In the genomic region with DNA sequence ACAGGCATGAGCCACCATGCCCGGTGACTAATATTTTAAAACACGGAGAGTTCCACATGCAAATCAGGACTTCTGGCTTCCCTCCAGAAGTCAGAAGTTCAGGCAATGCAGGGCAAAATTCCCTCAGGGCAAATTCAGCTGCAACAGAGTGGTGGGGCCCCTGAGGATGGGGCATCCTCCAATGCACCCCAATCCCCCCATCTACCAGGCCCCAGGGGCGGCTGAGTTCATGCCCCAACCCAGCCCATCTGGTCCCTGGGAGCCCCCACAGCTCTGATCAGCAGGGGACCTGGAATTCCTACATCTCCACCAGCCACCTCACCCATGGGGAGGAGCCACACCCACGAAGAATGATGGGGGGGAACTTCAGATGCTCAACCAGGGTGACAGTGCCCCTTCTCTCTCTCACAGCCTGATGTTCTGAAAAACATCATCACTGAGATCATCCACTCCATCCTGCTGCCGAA, we compare ENCODE assay signal across 1 cellular context.
TF ChIP-seq lines count a peak whose summit lies in the region.

No MANE protein-coding gene starts in this region.

TF ChIP-seq in WTC11, 78 proteins besides CTCF, POLR2A, EP300 and RAD21 (continued from another document):
- TF ChIP-seq, protein P1, sequence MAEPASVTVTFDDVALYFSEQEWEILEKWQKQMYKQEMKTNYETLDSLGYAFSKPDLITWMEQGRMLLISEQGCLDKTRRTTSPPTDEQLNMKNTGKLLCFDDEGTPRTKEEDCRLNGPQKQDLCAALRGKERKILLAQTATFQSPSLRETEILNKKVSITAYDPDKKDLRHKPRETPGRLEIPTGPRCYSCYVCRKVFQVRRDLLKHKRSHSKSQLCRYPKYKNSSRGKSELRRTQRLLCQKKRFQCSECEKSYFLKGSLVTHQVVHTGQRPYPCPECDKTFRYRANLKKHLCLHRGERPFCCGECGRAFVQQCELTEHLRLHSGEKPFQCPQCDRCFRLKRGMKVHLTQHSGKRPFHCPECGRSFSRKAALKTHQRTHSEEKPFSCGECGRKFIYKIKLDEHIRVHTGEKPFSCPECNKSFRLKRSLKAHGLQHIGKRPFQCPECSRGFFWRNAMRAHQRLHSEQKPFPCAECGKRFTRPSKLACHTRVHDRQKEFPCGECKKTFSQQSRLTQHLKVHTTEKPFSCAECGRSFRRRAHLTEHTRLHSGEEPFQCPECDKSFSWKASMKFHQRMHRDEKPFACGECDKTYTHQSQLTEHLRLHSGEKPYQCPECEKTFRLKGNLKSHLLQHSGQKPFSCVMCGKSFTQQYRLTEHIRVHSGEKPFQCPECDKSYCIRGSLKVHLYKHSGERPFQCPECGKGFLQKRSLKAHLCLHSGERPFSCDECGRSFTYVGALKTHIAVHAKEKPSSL (CRISPR knock-in tag; conservative IDR thresholded peaks at IDR 0.05) = no peak
- TF ChIP-seq CREM (CRISPR knock-in tag; IDR thresholded peaks at IDR 0.05) = no peak
- no peak for TF ChIP-seq FOXK1 (CRISPR knock-in tag; IDR thresholded peaks at IDR 0.05)
- no peak for TF ChIP-seq JUN (CRISPR knock-in tag; IDR thresholded peaks at IDR 0.05)
- TF ChIP-seq, protein P2, sequence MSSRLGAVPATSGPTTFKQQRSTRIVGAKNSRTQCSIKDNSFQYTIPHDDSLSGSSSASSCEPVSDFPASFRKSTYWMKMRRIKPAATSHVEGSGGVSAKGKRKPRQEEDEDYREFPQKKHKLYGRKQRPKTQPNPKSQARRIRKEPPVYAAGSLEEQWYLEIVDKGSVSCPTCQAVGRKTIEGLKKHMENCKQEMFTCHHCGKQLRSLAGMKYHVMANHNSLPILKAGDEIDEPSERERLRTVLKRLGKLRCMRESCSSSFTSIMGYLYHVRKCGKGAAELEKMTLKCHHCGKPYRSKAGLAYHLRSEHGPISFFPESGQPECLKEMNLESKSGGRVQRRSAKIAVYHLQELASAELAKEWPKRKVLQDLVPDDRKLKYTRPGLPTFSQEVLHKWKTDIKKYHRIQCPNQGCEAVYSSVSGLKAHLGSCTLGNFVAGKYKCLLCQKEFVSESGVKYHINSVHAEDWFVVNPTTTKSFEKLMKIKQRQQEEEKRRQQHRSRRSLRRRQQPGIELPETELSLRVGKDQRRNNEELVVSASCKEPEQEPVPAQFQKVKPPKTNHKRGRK (CRISPR knock-in tag; IDR thresholded peaks at IDR 0.05; ENCODE audit: borderline replicate concordance) = no peak
- TF ChIP-seq, protein P3, sequence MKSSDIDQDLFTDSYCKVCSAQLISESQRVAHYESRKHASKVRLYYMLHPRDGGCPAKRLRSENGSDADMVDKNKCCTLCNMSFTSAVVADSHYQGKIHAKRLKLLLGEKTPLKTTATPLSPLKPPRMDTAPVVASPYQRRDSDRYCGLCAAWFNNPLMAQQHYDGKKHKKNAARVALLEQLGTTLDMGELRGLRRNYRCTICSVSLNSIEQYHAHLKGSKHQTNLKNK (CRISPR knock-in tag; IDR thresholded peaks at IDR 0.05) = no peak
- TF ChIP-seq, protein P4, sequence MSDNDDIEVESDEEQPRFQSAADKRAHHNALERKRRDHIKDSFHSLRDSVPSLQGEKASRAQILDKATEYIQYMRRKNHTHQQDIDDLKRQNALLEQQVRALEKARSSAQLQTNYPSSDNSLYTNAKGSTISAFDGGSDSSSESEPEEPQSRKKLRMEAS (CRISPR knock-in tag; IDR thresholded peaks at IDR 0.05) = no peak
- TF ChIP-seq, protein P5, sequence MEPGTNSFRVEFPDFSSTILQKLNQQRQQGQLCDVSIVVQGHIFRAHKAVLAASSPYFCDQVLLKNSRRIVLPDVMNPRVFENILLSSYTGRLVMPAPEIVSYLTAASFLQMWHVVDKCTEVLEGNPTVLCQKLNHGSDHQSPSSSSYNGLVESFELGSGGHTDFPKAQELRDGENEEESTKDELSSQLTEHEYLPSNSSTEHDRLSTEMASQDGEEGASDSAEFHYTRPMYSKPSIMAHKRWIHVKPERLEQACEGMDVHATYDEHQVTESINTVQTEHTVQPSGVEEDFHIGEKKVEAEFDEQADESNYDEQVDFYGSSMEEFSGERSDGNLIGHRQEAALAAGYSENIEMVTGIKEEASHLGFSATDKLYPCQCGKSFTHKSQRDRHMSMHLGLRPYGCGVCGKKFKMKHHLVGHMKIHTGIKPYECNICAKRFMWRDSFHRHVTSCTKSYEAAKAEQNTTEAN (CRISPR knock-in tag; IDR thresholded peaks at IDR 0.05) = no peak
TF ChIP-seq in WTC11: peak in this region for 0.
